Comparison of ENCODE assay signal across 9 cellular contexts in the genomic region with DNA sequence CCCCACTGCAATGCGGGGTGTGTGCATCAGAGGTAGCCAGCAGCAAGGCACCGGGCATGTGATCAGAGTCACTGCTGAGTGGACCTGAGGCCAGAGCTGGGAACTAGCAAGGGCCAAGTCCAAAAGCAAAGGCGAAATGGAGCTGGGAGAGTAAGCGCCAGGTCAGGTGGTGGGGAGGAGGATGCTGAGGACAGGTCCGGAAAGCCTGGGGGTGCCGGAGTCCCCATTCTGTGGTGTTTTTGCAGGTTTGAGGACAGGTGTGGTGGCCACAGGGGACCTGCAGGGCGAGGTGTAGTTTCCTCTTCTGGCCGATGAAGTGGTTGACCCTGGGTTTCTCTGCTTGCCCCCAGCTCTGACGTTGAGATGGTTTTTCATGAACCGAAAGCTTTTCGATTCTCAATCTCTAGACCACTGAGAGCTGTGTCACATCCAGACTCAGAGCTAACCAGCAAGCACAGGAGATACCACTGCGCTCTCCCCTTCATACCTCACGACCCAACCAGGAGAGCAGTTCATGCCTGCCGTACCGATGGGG. TPM values are rescaled to one million over a fixed set of nuclear protein-coding genes. Genes with fewer than 3 reads are reported as not detected.
DNase-seq lines count a peak whose midpoint lies in the region; ATAC-seq and TF ChIP-seq lines count a peak whose summit lies in the region.
"Had no signal": no experiment of that assay in that cellular context is flagged by ENCODE, and none has a peak within 500 bp of the region (broad histone marks: within the 10 kb centered on the region; RNA-seq: fewer than 3 reads in every experiment).

No MANE protein-coding gene starts in this region.

- no peaks in the 10 kb centered on the region for H3K9me2 ChIP-seq in DOHH2 (replicated peaks; ENCODE audit: control insufficient read depth, low read length)

- H3K4me2 ChIP-seq in DOHH2 (ENCODE audit: low read length) (peak overlapping the region; percentile 90), KMS-11 (peak overlapping the region; percentile 25; the same call in 1 of the 2 replicates)

- peaks cover 15% of the 10 kb centered on the region for H3F3A ChIP-seq in DOHH2 (ENCODE audit: control insufficient read depth, insufficient read depth)

- H3K36me3 ChIP-seq in DOHH2 (ENCODE audit: control insufficient read depth, low read length) (no peaks in the 10 kb centered on the region), KMS-11 (ENCODE audit: insufficient read depth) (no peaks in the 10 kb centered on the region)

- H4K20me1 ChIP-seq in DOHH2 (ENCODE audit: control insufficient read depth, insufficient read depth, low read depth, low read length): no peaks in the 10 kb centered on the region
- H4K20me1 ChIP-seq in KMS-11 (ENCODE audit: insufficient read depth): no peaks in the 10 kb centered on the region

- no peaks in the 10 kb centered on the region for H3K9me3 ChIP-seq in DOHH2 (ENCODE audit: control insufficient read depth, insufficient read depth, low read length)

- no peak overlapping the region for H2AFZ ChIP-seq in KMS-11 (ENCODE audit: low read depth)

- H3K4me1 ChIP-seq in DOHH2 (ENCODE audit: control insufficient read depth, low read length): peaks cover 83% of the 10 kb centered on the region
- peaks cover 31% of the 10 kb centered on the region for H3K4me1 ChIP-seq in KMS-11 (ENCODE audit: low read depth, poor library complexity, severe bottlenecking)

- no peaks in the 10 kb centered on the region for H3K27me3 ChIP-seq in DOHH2 (ENCODE audit: control insufficient read depth, low read length)
- no peaks in the 10 kb centered on the region; the same call in 1 of the 2 replicates for H3K27me3 ChIP-seq in KMS-11 (ENCODE audit: insufficient read depth, low read depth)

- H3K79me2 ChIP-seq in DOHH2 (ENCODE audit: control insufficient read depth, low read length) (peaks cover 18% of the 10 kb centered on the region), KMS-11 (ENCODE audit: insufficient read depth, low read depth) (no peaks in the 10 kb centered on the region)

- ATAC-seq in GM19328 (IDR thresholded peaks at IDR 0.05; ENCODE audit: unreplicated experiment) (peak; percentile 77), HG02870 (IDR thresholded peaks at IDR 0.05; ENCODE audit: unreplicated experiment) (peak; percentile 78)
- ATAC-seq: PC-3 had no signal

- H3K9ac ChIP-seq in KMS-11: no peak overlapping the region

- H3K27ac ChIP-seq in DOHH2 (ENCODE audit: low read depth, low read length) (peak overlapping the region; percentile 95), KMS-11 (no peak overlapping the region)

- no peak for DNase-seq in dermis blood vessel endothelial cell
- DNase-seq in NK-92 treated with Interleukin-12 subunit alpha and Interleukin-12 subunit beta, amount 100 ng/mL, for 24 hours (lab: John Stamatoyannopoulos, UW): no peak
- no peak for DNase-seq in NCI-H2029 treated with DMSO at 0.1 percent for 48 hours (lab: John Stamatoyannopoulos, UW)
- DNase-seq in activated CD4-positive, alpha-beta T cell treated with anti-CD3 and anti-CD28 coated beads, Interleukin-2, amount 50 U/mL, for 4 hours: no peak
- DNase-seq: PC-3 had no signal

- TF ChIP-seq CTCF in DOHH2 (IDR thresholded peaks at IDR 0.05; ENCODE audit: low read depth, low read length, poor library complexity, severe bottlenecking): no peak
- no peak for TF ChIP-seq CTCF in KMS-11 (conservative IDR thresholded peaks at IDR 0.05; ENCODE audit: low read depth, low read length)

- H3K4me3 ChIP-seq in DOHH2 (ENCODE audit: low read length): peak overlapping the region; percentile 77
- no peak overlapping the region for H3K4me3 ChIP-seq in KMS-11 (IDR thresholded peaks at IDR 0.05; ENCODE audit: insufficient read depth, low read depth, low read length)

RNA-seq across cellular contexts. Expression of a gene that starts 35.0 kb away (rescaled TPM):
- 45.8 and 91.0 TPM in 2 replicates for total RNA-seq in dermis blood vessel endothelial cell
